Comparison of ENCODE assay signal across 2 cellular contexts in the genomic region with DNA sequence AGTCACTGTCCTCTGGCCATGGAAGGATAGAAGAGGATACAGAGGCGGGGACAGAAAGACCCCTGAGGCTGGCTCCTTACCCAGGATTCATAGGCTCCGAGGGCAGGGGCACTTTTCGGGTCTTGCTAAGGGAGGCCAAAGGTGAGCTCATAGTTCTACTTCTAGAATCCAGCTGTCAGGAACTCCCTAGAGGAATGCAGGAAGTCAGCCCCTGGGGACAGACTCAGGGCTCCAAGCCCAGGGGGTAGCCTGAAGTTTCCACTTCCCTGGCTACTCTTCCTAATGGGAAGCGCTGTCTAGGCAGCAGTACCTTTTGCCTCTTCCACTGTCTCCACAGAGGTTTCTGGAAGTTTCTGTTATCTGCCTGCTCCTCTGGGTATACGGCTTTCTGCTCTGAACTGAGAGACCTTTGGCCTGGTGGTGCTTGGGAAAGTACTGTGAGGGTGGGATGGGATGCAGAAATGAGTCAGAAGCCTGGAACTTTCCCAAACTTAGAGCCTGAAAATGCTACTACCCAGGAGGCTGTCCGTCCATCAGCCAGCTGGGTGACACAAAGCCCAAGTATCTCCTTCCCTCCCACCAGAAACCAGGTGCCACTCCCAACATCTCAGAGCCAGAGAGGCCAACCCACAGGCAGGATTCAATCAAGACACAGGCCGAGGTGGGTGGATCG.
TF ChIP-seq lines count a peak whose summit lies in the region.

No MANE protein-coding gene starts in this region.

TF ChIP-seq in SK-N-SH, 30 proteins besides CTCF, POLR2A, EP300 and RAD21:
- TF ChIP-seq, protein P1, sequence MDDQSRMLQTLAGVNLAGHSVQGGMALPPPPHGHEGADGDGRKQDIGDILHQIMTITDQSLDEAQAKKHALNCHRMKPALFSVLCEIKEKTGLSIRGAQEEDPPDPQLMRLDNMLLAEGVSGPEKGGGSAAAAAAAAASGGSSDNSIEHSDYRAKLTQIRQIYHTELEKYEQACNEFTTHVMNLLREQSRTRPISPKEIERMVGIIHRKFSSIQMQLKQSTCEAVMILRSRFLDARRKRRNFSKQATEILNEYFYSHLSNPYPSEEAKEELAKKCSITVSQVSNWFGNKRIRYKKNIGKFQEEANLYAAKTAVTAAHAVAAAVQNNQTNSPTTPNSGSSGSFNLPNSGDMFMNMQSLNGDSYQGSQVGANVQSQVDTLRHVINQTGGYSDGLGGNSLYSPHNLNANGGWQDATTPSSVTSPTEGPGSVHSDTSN (IDR thresholded peaks at IDR 0.05) = no peak
- TF ChIP-seq SIN3A (IDR thresholded peaks at IDR 0.05; ENCODE audit: borderline replicate concordance, low read depth, low read length) (no peak), YY1 (IDR thresholded peaks at IDR 0.05; ENCODE audit: low read depth) (no peak), FOXM1 (IDR thresholded peaks at IDR 0.05; ENCODE audit: low read depth) (no peak), TEAD4 (IDR thresholded peaks at IDR 0.05; ENCODE audit: borderline replicate concordance, insufficient read depth) (no peak), ELF1 (IDR thresholded peaks at IDR 0.05) (no peak), TCF12 (IDR thresholded peaks at IDR 0.05) (no peak), JUND (IDR thresholded peaks at IDR 0.05) (no peak)

TF ChIP-seq in SK-N-SH treated with all-trans-retinoic acid at 6 μM for 48 hours, 23 proteins besides CTCF, POLR2A, EP300 and RAD21 (continued from another document):
- TF ChIP-seq POU6F1 (CRISPR knock-in tag; IDR thresholded peaks at IDR 0.05; ENCODE audit: borderline replicate concordance, low read depth) = no peak
- no peak for TF ChIP-seq ARNTL (CRISPR knock-in tag; IDR thresholded peaks at IDR 0.05; ENCODE audit: borderline replicate concordance, low read depth)
- TF ChIP-seq TCF4 (CRISPR knock-in tag; IDR thresholded peaks at IDR 0.05; ENCODE audit: borderline replicate concordance) = no peak
- no peak for TF ChIP-seq OSR1 (CRISPR knock-in tag; IDR thresholded peaks at IDR 0.05)
- TF ChIP-seq PPARA (CRISPR knock-in tag; IDR thresholded peaks at IDR 0.05; ENCODE audit: borderline replicate concordance) = no peak
- no peak for TF ChIP-seq ISL1 (CRISPR knock-in tag; IDR thresholded peaks at IDR 0.05)
- TF ChIP-seq, protein P2, sequence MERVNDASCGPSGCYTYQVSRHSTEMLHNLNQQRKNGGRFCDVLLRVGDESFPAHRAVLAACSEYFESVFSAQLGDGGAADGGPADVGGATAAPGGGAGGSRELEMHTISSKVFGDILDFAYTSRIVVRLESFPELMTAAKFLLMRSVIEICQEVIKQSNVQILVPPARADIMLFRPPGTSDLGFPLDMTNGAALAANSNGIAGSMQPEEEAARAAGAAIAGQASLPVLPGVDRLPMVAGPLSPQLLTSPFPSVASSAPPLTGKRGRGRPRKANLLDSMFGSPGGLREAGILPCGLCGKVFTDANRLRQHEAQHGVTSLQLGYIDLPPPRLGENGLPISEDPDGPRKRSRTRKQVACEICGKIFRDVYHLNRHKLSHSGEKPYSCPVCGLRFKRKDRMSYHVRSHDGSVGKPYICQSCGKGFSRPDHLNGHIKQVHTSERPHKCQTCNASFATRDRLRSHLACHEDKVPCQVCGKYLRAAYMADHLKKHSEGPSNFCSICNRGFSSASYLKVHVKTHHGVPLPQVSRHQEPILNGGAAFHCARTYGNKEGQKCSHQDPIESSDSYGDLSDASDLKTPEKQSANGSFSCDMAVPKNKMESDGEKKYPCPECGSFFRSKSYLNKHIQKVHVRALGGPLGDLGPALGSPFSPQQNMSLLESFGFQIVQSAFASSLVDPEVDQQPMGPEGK (CRISPR knock-in tag; IDR thresholded peaks at IDR 0.05; ENCODE audit: borderline replicate concordance) = no peak
- no peak for TF ChIP-seq TOX (CRISPR knock-in tag; IDR thresholded peaks at IDR 0.05; ENCODE audit: borderline replicate concordance)
- TF ChIP-seq SNAI2 (CRISPR knock-in tag; IDR thresholded peaks at IDR 0.05) = no peak
- TF ChIP-seq ZNF8 (CRISPR knock-in tag; IDR thresholded peaks at IDR 0.05) = no peak
- TF ChIP-seq CREB5 (CRISPR knock-in tag; IDR thresholded peaks at IDR 0.05; ENCODE audit: low read depth) = no peak
- TF ChIP-seq BACH2 (CRISPR knock-in tag; IDR thresholded peaks at IDR 0.05; ENCODE audit: borderline replicate concordance) = no peak
- TF ChIP-seq, protein P3, sequence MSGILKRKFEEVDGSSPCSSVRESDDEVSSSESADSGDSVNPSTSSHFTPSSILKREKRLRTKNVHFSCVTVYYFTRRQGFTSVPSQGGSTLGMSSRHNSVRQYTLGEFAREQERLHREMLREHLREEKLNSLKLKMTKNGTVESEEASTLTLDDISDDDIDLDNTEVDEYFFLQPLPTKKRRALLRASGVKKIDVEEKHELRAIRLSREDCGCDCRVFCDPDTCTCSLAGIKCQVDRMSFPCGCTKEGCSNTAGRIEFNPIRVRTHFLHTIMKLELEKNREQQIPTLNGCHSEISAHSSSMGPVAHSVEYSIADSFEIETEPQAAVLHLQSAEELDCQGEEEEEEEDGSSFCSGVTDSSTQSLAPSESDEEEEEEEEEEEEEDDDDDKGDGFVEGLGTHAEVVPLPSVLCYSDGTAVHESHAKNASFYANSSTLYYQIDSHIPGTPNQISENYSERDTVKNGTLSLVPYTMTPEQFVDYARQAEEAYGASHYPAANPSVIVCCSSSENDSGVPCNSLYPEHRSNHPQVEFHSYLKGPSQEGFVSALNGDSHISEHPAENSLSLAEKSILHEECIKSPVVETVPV (CRISPR knock-in tag; IDR thresholded peaks at IDR 0.05) = no peak
- TF ChIP-seq ZC3H10 (CRISPR knock-in tag; IDR thresholded peaks at IDR 0.05) = no peak
- TF ChIP-seq ESRRG (CRISPR knock-in tag; IDR thresholded peaks at IDR 0.05) = no peak
- TF ChIP-seq ZFP3 (CRISPR knock-in tag; IDR thresholded peaks at IDR 0.05) = no peak
